38 cellular contexts compared by ENCODE assay signal in the genomic region with DNA sequence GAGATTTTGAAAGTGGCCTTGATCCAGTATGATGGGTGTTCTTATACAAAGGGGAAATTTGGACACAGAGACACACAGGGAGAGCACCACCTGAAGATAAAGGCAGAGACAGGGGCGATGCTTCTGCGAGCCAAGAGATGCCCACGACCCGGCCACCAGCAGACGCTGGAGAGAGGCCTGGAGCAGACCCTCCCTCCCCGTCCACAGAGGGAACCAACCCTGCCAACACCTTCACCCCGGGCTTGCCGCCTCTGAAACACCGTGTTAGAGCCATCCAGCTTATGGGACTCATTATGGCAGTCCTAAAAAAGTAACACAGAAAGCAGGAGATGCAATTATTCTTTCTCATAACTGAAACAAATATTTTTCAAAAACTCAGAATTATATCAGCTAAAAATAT.
"Had no signal": no experiment of that assay in that cellular context is flagged by ENCODE, and none has a peak within 500 bp of the region (broad histone marks: within the 10 kb centered on the region; RNA-seq: fewer than 3 reads in every experiment).

No MANE protein-coding gene starts in this region.

- H3K27me3 ChIP-seq: ascending aorta, cardiac muscle cell had no signal

- H3K36me3 Mint-ChIP-seq: activated CD4-positive, alpha-beta memory T cell treated with anti-CD3 and anti-CD28 coated beads for 36 hours; activated naive CD4-positive, alpha-beta T cell treated with anti-CD3 and anti-CD28 coated beads, Interleukin-2, amount 10 ng/mL, durations not matched to agents 7 days and 5 days; activated naive CD4-positive, alpha-beta T cell treated with anti-CD3 and anti-CD28 coated beads, Interleukin-2, amount 50 U/mL, for 24 hours; activated naive CD8-positive, alpha-beta T cell; activated naive CD8-positive, alpha-beta T cell treated with anti-CD3 and anti-CD28 coated beads, Interleukin-2, amount 10 ng/mL, durations not matched to agents 7 days and 5 days; brain had no signal

- H3K27ac Mint-ChIP-seq: activated B cell treated with CpG ODN at 0.5 μM for 24 hours; activated CD4-positive, alpha-beta memory T cell treated with anti-CD3 and anti-CD28 coated beads for 36 hours; activated CD4-positive, alpha-beta T cell treated with anti-CD3 and anti-CD28 coated beads, Interleukin-2, amount 10 ng/mL, durations not matched to agents 24 days and 14 days; activated CD8-positive, alpha-beta T cell treated with anti-CD3 and anti-CD28 coated beads for 36 hours; activated naive CD4-positive, alpha-beta T cell treated with anti-CD3 and anti-CD28 coated beads, Interleukin-2, amount 10 ng/mL, durations not matched to agents 7 days and 5 days; activated naive CD4-positive, alpha-beta T cell treated with anti-CD3 and anti-CD28 coated beads, Interleukin-2, amount 50 U/mL, for 24 hours; activated naive CD8-positive, alpha-beta T cell; activated naive CD8-positive, alpha-beta T cell treated with anti-CD3 and anti-CD28 coated beads, Interleukin-2, amount 10 ng/mL, durations not matched to agents 7 days and 5 days; activated naive CD8-positive, alpha-beta T cell treated with anti-CD3 and anti-CD28 coated beads, Interleukin-2, amount 50 U/mL, for 24 hours; activated T-cell treated with anti-CD3 and anti-CD28 coated beads, Interleukin-2, amount 50 U/mL, for 72 hours; activated T-helper 1 cell treated with anti-CD3 and anti-CD28 coated beads, Interleukin-12 subunit alpha, Interleukin-12 subunit beta, Interleukin-2, Interleukin-4 antibody, amounts not matched to agents 30 ng/mL and 10 ng/mL and 1 ng/mL, durations not matched to agents 14 hours and 24 hours and 36 hours; activated T-helper 17 cell treated with anti-CD3 and anti-CD28 coated beads, Interleukin-2, amount 50 U/mL, for 72 hours; brain; T-helper 1 cell treated with Interleukin-12 subunit alpha and Interleukin-12 subunit beta and Interleukin-4 antibody, amounts not matched to agents 30 μg/mL and 1 μg/mL, for 36 hours; T-helper 2 cell treated with Interferon-gamma antibody and Interleukin-4, amounts not matched to agents 5 μg/mL and 100 μg/mL, for 36 hours had no signal

- H3K4me3 ChIP-seq: ascending aorta, cardiac muscle cell had no signal

- H3K4me1 Mint-ChIP-seq: activated B cell treated with CpG ODN at 0.5 μM for 24 hours; activated CD4-positive, alpha-beta T cell treated with anti-CD3 and anti-CD28 coated beads, Interleukin-2, amount 10 ng/mL, durations not matched to agents 24 days and 14 days; activated naive CD4-positive, alpha-beta T cell treated with anti-CD3 and anti-CD28 coated beads, Interleukin-2, amount 10 ng/mL, durations not matched to agents 7 days and 5 days; activated naive CD4-positive, alpha-beta T cell treated with anti-CD3 and anti-CD28 coated beads, Interleukin-2, amount 50 U/mL, for 24 hours; activated naive CD8-positive, alpha-beta T cell treated with anti-CD3 and anti-CD28 coated beads, Interleukin-2, amount 10 ng/mL, durations not matched to agents 7 days and 5 days; activated naive CD8-positive, alpha-beta T cell treated with anti-CD3 and anti-CD28 coated beads, Interleukin-2, amount 50 U/mL, for 24 hours; activated T-helper 17 cell treated with anti-CD3 and anti-CD28 coated beads, Interleukin-2, amount 50 U/mL, for 72 hours; central memory CD8-positive, alpha-beta T cell had no signal

- H3K4me3 Mint-ChIP-seq: activated B cell treated with CpG ODN at 0.5 μM for 24 hours; activated CD4-positive, alpha-beta memory T cell treated with anti-CD3 and anti-CD28 coated beads for 36 hours; activated CD4-positive, alpha-beta T cell treated with anti-CD3 and anti-CD28 coated beads, Interleukin-2, amount 10 ng/mL, durations not matched to agents 24 days and 14 days; activated CD8-positive, alpha-beta T cell treated with anti-CD3 and anti-CD28 coated beads for 36 hours; activated naive CD4-positive, alpha-beta T cell treated with anti-CD3 and anti-CD28 coated beads, Interleukin-2, amount 10 ng/mL, durations not matched to agents 7 days and 5 days; activated naive CD4-positive, alpha-beta T cell treated with anti-CD3 and anti-CD28 coated beads, Interleukin-2, amount 50 U/mL, for 24 hours; activated naive CD8-positive, alpha-beta T cell; activated naive CD8-positive, alpha-beta T cell treated with anti-CD3 and anti-CD28 coated beads, Interleukin-2, amount 10 ng/mL, durations not matched to agents 7 days and 5 days; activated naive CD8-positive, alpha-beta T cell treated with anti-CD3 and anti-CD28 coated beads, Interleukin-2, amount 50 U/mL, for 24 hours; activated T-cell treated with anti-CD3 and anti-CD28 coated beads, Interleukin-2, amount 50 U/mL, for 4 hours; activated T-cell treated with anti-CD3 and anti-CD28 coated beads, Interleukin-2, amount 50 U/mL, for 72 hours; activated T-helper 1 cell treated with anti-CD3 and anti-CD28 coated beads, Interleukin-12 subunit alpha, Interleukin-12 subunit beta, Interleukin-2, Interleukin-4 antibody, amounts not matched to agents 30 ng/mL and 10 ng/mL and 1 ng/mL, durations not matched to agents 14 hours and 24 hours and 36 hours; activated T-helper 17 cell treated with anti-CD3 and anti-CD28 coated beads, Interleukin-2, amount 50 U/mL, for 72 hours; brain; central memory CD8-positive, alpha-beta T cell; T-helper 1 cell treated with Interleukin-12 subunit alpha and Interleukin-12 subunit beta and Interleukin-4 antibody, amounts not matched to agents 30 μg/mL and 1 μg/mL, for 36 hours; T-helper 2 cell treated with Interferon-gamma antibody and Interleukin-4, amounts not matched to agents 5 μg/mL and 100 μg/mL, for 36 hours had no signal

- H3K27ac ChIP-seq: ascending aorta, cardiac muscle cell, VCaP had no signal

- FAIRE-seq: bronchial epithelial cell, TTC549 had no signal

- H3K4me1 ChIP-seq: ascending aorta had no signal

- H3K27me3 Mint-ChIP-seq: activated B cell treated with CpG ODN at 0.5 μM for 24 hours; activated CD4-positive, alpha-beta memory T cell treated with anti-CD3 and anti-CD28 coated beads for 36 hours; activated CD8-positive, alpha-beta T cell treated with anti-CD3 and anti-CD28 coated beads for 36 hours; activated naive CD8-positive, alpha-beta T cell; activated naive CD8-positive, alpha-beta T cell treated with anti-CD3 and anti-CD28 coated beads, Interleukin-2, amount 50 U/mL, for 24 hours had no signal

- ATAC-seq: activated CD8-positive, alpha-beta T cell treated with anti-CD3 and anti-CD28 coated beads for 36 hours; activated naive CD8-positive, alpha-beta T cell treated with anti-CD3 and anti-CD28 coated beads, Interleukin-2, amount 50 U/mL, for 24 hours; activated T-cell treated with anti-CD3 and anti-CD28 coated beads, Interleukin-2, amount 50 U/mL, for 4 hours; activated T-cell treated with anti-CD3 and anti-CD28 coated beads, Interleukin-2, amount 50 U/mL, for 72 hours; activated T-helper 17 cell treated with anti-CD3 and anti-CD28 coated beads, Interleukin-2, amount 50 U/mL, for 72 hours had no signal

- H3K9me3 ChIP-seq: ascending aorta had no signal

- DNase-seq: activated B cell treated with CpG ODN at 0.5 μM for 24 hours; activated CD4-positive, alpha-beta memory T cell treated with anti-CD3 and anti-CD28 coated beads for 36 hours; activated CD4-positive, alpha-beta T cell treated with anti-CD3 and anti-CD28 coated beads for 4 hours; activated CD4-positive, alpha-beta T cell treated with anti-CD3 and anti-CD28 coated beads, Interleukin-2, amount 10 ng/mL, durations not matched to agents 24 days and 14 days; activated CD4-positive, alpha-beta T cell treated with anti-CD3 and anti-CD28 coated beads, Interleukin-2, amount 50 U/mL, for 1 hour; activated CD4-positive, alpha-beta T cell treated with anti-CD3 and anti-CD28 coated beads, Interleukin-2, amount 50 U/mL, for 4 hours; activated CD4-positive, CD25-positive, alpha-beta regulatory T cell treated with anti-CD3 and anti-CD28 coated beads, Interleukin-2, amount 50 U/mL, for 72 hours; activated CD8-positive, alpha-beta memory T cell treated with anti-CD3 and anti-CD28 coated beads, Interleukin-2, amount 50 U/mL, for 4 hours; activated CD8-positive, alpha-beta T cell treated with anti-CD3 and anti-CD28 coated beads for 36 hours; activated gamma-delta T cell; activated naive CD4-positive, alpha-beta T cell treated with anti-CD3 and anti-CD28 coated beads, Interleukin-2, amount 10 ng/mL, durations not matched to agents 7 days and 5 days; activated naive CD4-positive, alpha-beta T cell treated with Interleukin-2 at 50 U/mL for 16 hours; activated naive CD8-positive, alpha-beta T cell treated with anti-CD3 and anti-CD28 coated beads, Interleukin-2, amount 10 ng/mL, durations not matched to agents 7 days and 5 days; activated naive CD8-positive, alpha-beta T cell treated with anti-CD3 and anti-CD28 coated beads, Interleukin-2, amount 50 U/mL, for 24 hours; activated T-cell treated with anti-CD3 and anti-CD28 coated beads for 4 hours; activated T-cell treated with anti-CD3 and anti-CD28 coated beads, Interleukin-2, amount 50 U/mL, for 1 hour; activated T-cell treated with anti-CD3 and anti-CD28 coated beads, Interleukin-2, amount 50 U/mL, for 4 hours; activated T-cell treated with anti-CD3 and anti-CD28 coated beads, Interleukin-2, amount 50 U/mL, for 72 hours; amygdala; anterior cingulate cortex; caudate nucleus; SW 1271; T-helper 1 cell; T-helper 2 cell; T-helper 9 cell had no signal

- H3K9me3 Mint-ChIP-seq: activated B cell treated with CpG ODN at 0.5 μM for 24 hours; activated CD4-positive, alpha-beta memory T cell treated with anti-CD3 and anti-CD28 coated beads for 36 hours; activated CD4-positive, alpha-beta T cell treated with anti-CD3 and anti-CD28 coated beads, Interleukin-2, amount 10 ng/mL, durations not matched to agents 24 days and 14 days; activated CD8-positive, alpha-beta T cell treated with anti-CD3 and anti-CD28 coated beads for 36 hours; activated naive CD4-positive, alpha-beta T cell treated with anti-CD3 and anti-CD28 coated beads, Interleukin-2, amount 10 ng/mL, durations not matched to agents 7 days and 5 days; activated naive CD4-positive, alpha-beta T cell treated with anti-CD3 and anti-CD28 coated beads, Interleukin-2, amount 50 U/mL, for 24 hours; activated naive CD8-positive, alpha-beta T cell treated with anti-CD3 and anti-CD28 coated beads, Interleukin-2, amount 10 ng/mL, durations not matched to agents 7 days and 5 days; activated naive CD8-positive, alpha-beta T cell treated with anti-CD3 and anti-CD28 coated beads, Interleukin-2, amount 50 U/mL, for 24 hours; activated T-cell treated with anti-CD3 and anti-CD28 coated beads, Interleukin-2, amount 50 U/mL, for 4 hours; activated T-cell treated with anti-CD3 and anti-CD28 coated beads, Interleukin-2, amount 50 U/mL, for 72 hours; activated T-helper 1 cell treated with anti-CD3 and anti-CD28 coated beads, Interleukin-12 subunit alpha, Interleukin-12 subunit beta, Interleukin-2, Interleukin-4 antibody, amounts not matched to agents 30 ng/mL and 10 ng/mL and 1 ng/mL, durations not matched to agents 14 hours and 24 hours and 36 hours; activated T-helper 17 cell treated with anti-CD3 and anti-CD28 coated beads, Interleukin-2, amount 50 U/mL, for 72 hours; brain; central memory CD8-positive, alpha-beta T cell; T-helper 1 cell treated with Interleukin-12 subunit alpha and Interleukin-12 subunit beta and Interleukin-4 antibody, amounts not matched to agents 30 μg/mL and 1 μg/mL, for 36 hours; T-helper 2 cell treated with Interferon-gamma antibody and Interleukin-4, amounts not matched to agents 5 μg/mL and 100 μg/mL, for 36 hours had no signal

- H3K36me3 ChIP-seq: ascending aorta, cardiac muscle cell had no signal
